ENCODE assay signal across 10 cellular contexts in the genomic region with DNA sequence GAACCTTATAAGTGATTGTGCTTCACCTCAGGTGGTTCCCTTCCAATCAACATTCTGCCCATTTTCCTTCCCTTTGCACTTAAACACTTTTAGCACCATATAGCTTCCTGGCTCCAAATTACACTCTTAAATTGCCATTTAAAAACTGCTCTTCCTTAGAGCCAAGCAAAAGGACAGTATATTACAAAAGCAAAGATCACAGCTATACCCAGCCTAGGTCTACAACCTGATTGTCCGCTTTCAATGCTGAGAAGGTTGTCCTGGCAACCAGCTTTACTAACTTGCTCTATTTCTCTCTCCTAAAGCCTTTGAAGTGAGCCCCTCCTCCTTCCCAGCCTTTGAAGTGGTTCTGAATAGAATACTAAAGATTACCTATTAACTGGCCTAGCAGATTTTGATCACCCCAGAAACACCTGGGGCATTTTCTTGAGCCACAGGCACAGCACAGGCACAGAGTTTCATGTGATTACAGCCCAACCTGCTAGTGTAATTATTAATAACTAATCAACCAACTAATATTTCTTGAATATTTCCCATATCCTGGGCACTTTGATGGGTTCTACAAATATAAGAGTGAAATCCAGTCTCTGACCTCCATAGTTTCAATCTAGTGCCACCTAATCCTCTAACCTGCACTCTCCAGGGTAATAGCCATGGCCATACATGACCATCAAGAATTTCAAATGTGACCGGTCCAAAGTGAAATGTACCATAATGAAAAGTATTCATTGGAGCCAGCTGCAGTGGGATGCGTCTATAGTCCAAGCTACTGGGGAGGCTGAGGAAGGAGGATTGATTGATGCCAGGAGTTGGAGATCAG.
DNase-seq lines count a peak whose midpoint lies in the region; ATAC-seq and TF ChIP-seq lines count a peak whose summit lies in the region.
"Had no signal": no experiment of that assay in that cellular context is flagged by ENCODE, and none has a peak within 500 bp of the region (broad histone marks: within the 10 kb centered on the region; RNA-seq: fewer than 3 reads in every experiment).

No MANE protein-coding gene starts in this region.

- H3K4me1 Mint-ChIP-seq in endodermal cell = peaks cover 9% of the 10 kb centered on the region
- H3K4me1 Mint-ChIP-seq: B cell had no signal

- H3K27ac Mint-ChIP-seq in endodermal cell = peak overlapping the region; percentile 80
- H3K27ac Mint-ChIP-seq: B cell had no signal

- H3K36me3 Mint-ChIP-seq in endodermal cell (ENCODE audit: low read depth) = peaks cover 3% of the 10 kb centered on the region

- TF ChIP-seq CTCF in endodermal cell (conservative IDR thresholded peaks at IDR 0.05) (no peak), vagina (IDR thresholded peaks at IDR 0.05) (no peak), foreskin keratinocyte (conservative IDR thresholded peaks at IDR 0.05) (no peak), esophagus squamous epithelium (IDR thresholded peaks at IDR 0.05) (no peak)

- H3K36me3 ChIP-seq in endodermal cell (ENCODE audit: control insufficient read depth, insufficient read depth, low read length) = no peaks in the 10 kb centered on the region
- H3K36me3 ChIP-seq in vagina = no peaks in the 10 kb centered on the region
- H3K36me3 ChIP-seq in esophagus squamous epithelium = no peaks in the 10 kb centered on the region

- WGBS in endodermal cell (ENCODE audit: insufficient coverage in 1 of 2, insufficient read length in 1 of 2), 2 experiments = 88 to 100% methylated on average over 1 to 3 of the region's 3 CpGs
- WGBS in esophagus squamous epithelium, 2 donors = 68 to 85% methylated on average over 3 of the region's 3 CpGs

- ATAC-seq in GM19467 (IDR thresholded peaks at IDR 0.05; ENCODE audit: unreplicated experiment) (peak; percentile 96), HG03103 (IDR thresholded peaks at IDR 0.05; ENCODE audit: low read depth, unreplicated experiment) (peak; percentile 80), foreskin keratinocyte (no peak)

- intact Hi-C loops in vagina (cut with DNase I) (no loop called here), esophagus squamous epithelium (cut with DNase I) (no loop called here)

- H3K27me3 ChIP-seq in endodermal cell (ENCODE audit: control insufficient read depth, insufficient read depth, low read length, poor library complexity, severe bottlenecking) (no peaks in the 10 kb centered on the region), vagina (no peaks in the 10 kb centered on the region), foreskin keratinocyte (no peaks in the 10 kb centered on the region), esophagus squamous epithelium (no peaks in the 10 kb centered on the region)

- H3K4me3 Mint-ChIP-seq in endodermal cell = no peak overlapping the region
- H3K4me3 Mint-ChIP-seq: B cell had no signal

- DNase-seq in DMS53 (lab: John Stamatoyannopoulos, UW) (peak; percentile 99), endodermal cell (peak; percentile 70), vagina (ENCODE audit: extremely low spot score in 2 of 2) (no peak), foreskin keratinocyte (no peak), esophagus squamous epithelium (lab: John Stamatoyannopoulos, UW) (no peak)
- DNase-seq in activated effector memory CD4-positive, alpha-beta T cell treated with anti-CD3 and anti-CD28 coated beads, Interleukin-2, amount 50 U/mL, for 16 hours = no peak
- DNase-seq: posterior cingulate gyrus had no signal

- peaks cover 9% of the 10 kb centered on the region for H3K9me3 ChIP-seq in endodermal cell (ENCODE audit: control insufficient read depth, low read length)
- no peaks in the 10 kb centered on the region for H3K9me3 ChIP-seq in vagina
- H3K9me3 ChIP-seq in esophagus squamous epithelium = no peaks in the 10 kb centered on the region

- no peaks in the 10 kb centered on the region for H3K27me3 Mint-ChIP-seq in endodermal cell (ENCODE audit: insufficient read depth)
- H3K27me3 Mint-ChIP-seq: B cell had no signal

- H3K4me3 ChIP-seq in endodermal cell (ENCODE audit: low read length) (no peak overlapping the region), vagina (no peak overlapping the region), esophagus squamous epithelium (no peak overlapping the region)

- H3K4me1 ChIP-seq in endodermal cell (ENCODE audit: control insufficient read depth, insufficient read depth, low read length) (peaks cover 5% of the 10 kb centered on the region), vagina (no peaks in the 10 kb centered on the region), foreskin keratinocyte (no peaks in the 10 kb centered on the region), esophagus squamous epithelium (no peaks in the 10 kb centered on the region)

- H3K27ac ChIP-seq in endodermal cell (ENCODE audit: low read depth, low read length) (no peak overlapping the region), vagina (no peak overlapping the region), foreskin keratinocyte (no peak overlapping the region), esophagus squamous epithelium (no peak overlapping the region)

- H3K9ac ChIP-seq in endodermal cell (ENCODE audit: extremely low read depth, low read length, poor library complexity, severe bottlenecking) = no peak overlapping the region

- H3K9me3 Mint-ChIP-seq in endodermal cell = peaks cover 27% of the 10 kb centered on the region

- no peak for TF ChIP-seq POLR2A in vagina (IDR thresholded peaks at IDR 0.05)
- no peak for TF ChIP-seq POLR2A in esophagus squamous epithelium (IDR thresholded peaks at IDR 0.05)

Comparison
In these comparisons a context has a peak if more than half of its experiments do, and no peak if none do; other contexts are left out.
1. DNase-seq: peak in DMS53 (single experiment) and endodermal cell (single experiment); none in vagina (0 of 2), foreskin keratinocyte (0 of 2), activated effector memory CD4-positive, alpha-beta T cell treated with anti-CD3 and anti-CD28 coated beads, Interleukin-2, amount 50 U/mL, for 16 hours (single experiment) and esophagus squamous epithelium (single experiment).